1 cellular context compared by ENCODE assay signal in the genomic region with DNA sequence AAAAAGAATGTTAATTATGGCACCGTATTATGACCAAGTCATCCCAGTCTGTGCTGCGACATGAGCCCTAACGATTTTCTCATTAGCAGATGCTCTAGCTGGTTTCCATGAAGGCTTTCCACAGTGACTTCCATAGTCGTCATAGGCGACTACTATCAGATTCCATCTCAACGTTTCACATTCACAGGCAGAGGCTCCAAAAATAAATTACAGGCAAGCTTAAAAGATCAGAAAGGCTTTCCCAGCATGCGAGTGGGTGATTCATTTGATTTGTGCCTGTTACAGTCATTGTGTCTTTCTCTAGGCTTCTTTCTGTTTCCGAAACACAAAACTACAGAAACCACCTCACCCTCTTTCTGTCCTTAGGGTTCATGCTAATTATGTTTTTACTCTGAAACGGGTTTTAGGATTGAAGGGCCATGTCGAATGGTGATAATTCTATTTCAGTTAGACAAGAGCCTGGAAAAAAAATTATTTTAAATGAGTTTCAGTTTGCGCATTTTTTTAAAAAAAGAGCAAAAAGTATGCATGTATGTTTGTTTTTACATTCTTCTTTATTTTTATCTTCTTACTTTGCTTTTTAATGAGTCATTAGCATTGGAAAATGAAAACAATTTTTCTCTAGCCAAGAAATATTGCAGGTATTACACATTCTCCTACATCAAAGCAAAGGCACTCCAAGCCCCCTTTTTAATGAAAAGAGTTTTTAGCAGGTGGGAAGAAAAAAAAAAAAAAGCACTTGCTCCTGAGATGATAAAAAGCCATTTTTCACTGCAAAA.
TF ChIP-seq lines count a peak whose summit lies in the region.

No MANE protein-coding gene starts in this region.

TF ChIP-seq in HCT116, 20 proteins besides CTCF, POLR2A, EP300 and RAD21 (continued from another document):
- peak; percentile 49 for TF ChIP-seq TCF7L2 (IDR thresholded peaks at IDR 0.05; ENCODE audit: borderline replicate concordance, extremely low read depth, insufficient read depth, insufficient read length)
- TF ChIP-seq, protein P1, sequence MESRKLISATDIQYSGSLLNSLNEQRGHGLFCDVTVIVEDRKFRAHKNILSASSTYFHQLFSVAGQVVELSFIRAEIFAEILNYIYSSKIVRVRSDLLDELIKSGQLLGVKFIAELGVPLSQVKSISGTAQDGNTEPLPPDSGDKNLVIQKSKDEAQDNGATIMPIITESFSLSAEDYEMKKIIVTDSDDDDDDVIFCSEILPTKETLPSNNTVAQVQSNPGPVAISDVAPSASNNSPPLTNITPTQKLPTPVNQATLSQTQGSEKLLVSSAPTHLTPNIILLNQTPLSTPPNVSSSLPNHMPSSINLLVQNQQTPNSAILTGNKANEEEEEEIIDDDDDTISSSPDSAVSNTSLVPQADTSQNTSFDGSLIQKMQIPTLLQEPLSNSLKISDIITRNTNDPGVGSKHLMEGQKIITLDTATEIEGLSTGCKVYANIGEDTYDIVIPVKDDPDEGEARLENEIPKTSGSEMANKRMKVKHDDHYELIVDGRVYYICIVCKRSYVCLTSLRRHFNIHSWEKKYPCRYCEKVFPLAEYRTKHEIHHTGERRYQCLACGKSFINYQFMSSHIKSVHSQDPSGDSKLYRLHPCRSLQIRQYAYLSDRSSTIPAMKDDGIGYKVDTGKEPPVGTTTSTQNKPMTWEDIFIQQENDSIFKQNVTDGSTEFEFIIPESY (IDR thresholded peaks at IDR 0.05; ENCODE audit: extremely low read depth, insufficient replicate concordance, low read length) = peak; percentile 30
- no peak for TF ChIP-seq ZFX (IDR thresholded peaks at IDR 0.05)
TF ChIP-seq in HCT116: peak in this region for 3.
